ENCODE assay signal across 19 cellular contexts in genomic region chr6:167682125-167682524, GRCh38.
DNase-seq lines count a peak whose midpoint lies in the region; ATAC-seq and TF ChIP-seq lines count a peak whose summit lies in the region.
"Had no signal": no experiment of that assay in that cellular context is flagged by ENCODE, and none has a peak within 500 bp of the region (broad histone marks: within the 10 kb centered on the region; RNA-seq: fewer than 3 reads in every experiment).

No MANE protein-coding gene starts in this region.

- H3K27ac ChIP-seq in BLaER1 treated with 17β-estradiol and CSF1 and Interleukin-3, amounts not matched to agents 10 nM and 100 nM: peak overlapping the region in 3 of 11 experiments; percentile 7 to 30 (median 27); a peak in 2 of 22 replicates
- peak overlapping the region; percentile 48 to 89 (median 86) for H3K27ac ChIP-seq in body of pancreas
- H3K27ac ChIP-seq in left lung: peak overlapping the region; percentile 35 to 48
- H3K27ac ChIP-seq in skeletal muscle tissue (ENCODE audit: low read depth, low read length): peak overlapping the region; percentile 87
- H3K27ac ChIP-seq: KMS-11, RWPE1 had no signal

- 68 to 77% methylated on average over 5 to 11 of the region's 11 CpGs for WGBS in body of pancreas, 2 donors

- peaks cover 0 to 14% (median 0%) of the 10 kb centered on the region in 11 experiments; a peak in 4 of 22 replicates for H4K20me1 ChIP-seq in BLaER1 treated with 17β-estradiol and CSF1 and Interleukin-3, amounts not matched to agents 10 nM and 100 nM

- H3K9ac ChIP-seq in BLaER1 treated with 17β-estradiol and CSF1 and Interleukin-3, amounts not matched to agents 10 nM and 100 nM: no peak overlapping the region
- H3K9ac ChIP-seq in skeletal muscle tissue (ENCODE audit: low read depth in 1 of 3, low read length in 3 of 3): no peak overlapping the region
- H3K9ac ChIP-seq: KMS-11 had no signal

- peak in 1 of 3 donors; percentile 11 for TF ChIP-seq POLR2A in body of pancreas (IDR thresholded peaks at IDR 0.05)

- peak overlapping the region; percentile 64 to 98 (median 94) for H3K4me2 ChIP-seq in BLaER1 treated with 17β-estradiol and CSF1 and Interleukin-3, amounts not matched to agents 10 nM and 100 nM
- H3K4me2 ChIP-seq: KMS-11 had no signal

- TF ChIP-seq CTCF in body of pancreas (IDR thresholded peaks at IDR 0.05) (no peak), left lung (IDR thresholded peaks at IDR 0.05) (no peak)

- peaks cover 82 to 100% (median 97%) of the 10 kb centered on the region in 10 experiments for H3K4me1 ChIP-seq in BLaER1 treated with 17β-estradiol and CSF1 and Interleukin-3, amounts not matched to agents 10 nM and 100 nM
- H3K4me1 ChIP-seq in body of pancreas (peaks cover 65% of the 10 kb centered on the region), left lung (peaks cover 0 to 23% of the 10 kb centered on the region in 2 donors), skeletal muscle tissue (ENCODE audit: control insufficient read depth in 3 of 3, insufficient read depth in 3 of 3, low read length in 3 of 3) (peaks cover 16 to 42% (median 40%) of the 10 kb centered on the region in 3 donors)

- no peak overlapping the region for H3K4me3 ChIP-seq in BLaER1 treated with 17β-estradiol and CSF1 and Interleukin-3, amounts not matched to agents 10 nM and 100 nM
- H3K4me3 ChIP-seq in body of pancreas: no peak overlapping the region
- H3K4me3 ChIP-seq in left lung: no peak overlapping the region
- peak overlapping the region in 1 of 3 donors; percentile 6 for H3K4me3 ChIP-seq in skeletal muscle tissue (ENCODE audit: low read length in 3 of 3)
- H3K4me3 ChIP-seq: gastroesophageal sphincter, HAP-1, thyroid gland had no signal

- H3K36me3 ChIP-seq in BLaER1 treated with 17β-estradiol and CSF1 and Interleukin-3, amounts not matched to agents 10 nM and 100 nM: no peaks in the 10 kb centered on the region
- no peaks in the 10 kb centered on the region for H3K36me3 ChIP-seq in body of pancreas (replicated peaks in 1 of 2; ENCODE audit: insufficient read depth in 1 of 2, low read depth in 2 of 2)
- no peaks in the 10 kb centered on the region for H3K36me3 ChIP-seq in left lung
- no peaks in the 10 kb centered on the region for H3K36me3 ChIP-seq in skeletal muscle tissue (ENCODE audit: control insufficient read depth in 3 of 3, insufficient read depth in 3 of 3, low read length in 3 of 3)
- H3K36me3 ChIP-seq: gastroesophageal sphincter, thyroid gland had no signal

- peak; percentile 2 for ATAC-seq in body of pancreas
- ATAC-seq in left lung: no peak
- no peak for ATAC-seq in GM21367 (IDR thresholded peaks at IDR 0.05; ENCODE audit: unreplicated experiment)
- ATAC-seq: natural killer cell had no signal

- H3K27me3 ChIP-seq in BLaER1 treated with 17β-estradiol and CSF1 and Interleukin-3, amounts not matched to agents 10 nM and 100 nM: peaks cover 35 to 55% (median 41%) of the 10 kb centered on the region in 11 experiments
- no peaks in the 10 kb centered on the region for H3K27me3 ChIP-seq in body of pancreas
- peaks cover 11 to 31% of the 10 kb centered on the region in 2 donors for H3K27me3 ChIP-seq in left lung
- H3K27me3 ChIP-seq in skeletal muscle tissue (ENCODE audit: control insufficient read depth in 3 of 3, insufficient read depth in 3 of 3, low read length in 3 of 3): peaks cover 0 to 9% (median 5%) of the 10 kb centered on the region in 3 donors
- H3K27me3 ChIP-seq: thyroid gland had no signal

- intact Hi-C loops in body of pancreas (cut with DNase I): no loop called here
- intact Hi-C loops in left lung (cut with DNase I): no loop called here

- DNase-seq in body of pancreas (peak in 1 of 4 donors; percentile 27), left lung (peak in 1 of 2 donors; percentile 29), NCI-H1048 (lab: John Stamatoyannopoulos, UW) (no peak), AML-193 (lab: John Stamatoyannopoulos, UW) (no peak), HK-2 (ENCODE audit: unreplicated experiment) (no peak)
- DNase-seq: activated CD4-positive, alpha-beta T cell treated with anti-CD3 and anti-CD28 coated beads, Interleukin-2, amount 50 U/mL, for 48 hours; activated naive CD4-positive, alpha-beta T cell treated with Interleukin-2 at 50 U/mL for 16 hours; cortex of kidney; natural killer cell; NCI-H2081 treated with DMSO at 0.1 percent for 48 hours; NCI-H510A treated with DMSO at 0.1 percent for 48 hours; thyroid gland had no signal

- H3K9me3 ChIP-seq in BLaER1 treated with 17β-estradiol and CSF1 and Interleukin-3, amounts not matched to agents 10 nM and 100 nM (replicated peaks in 1 of 11): no peaks in the 10 kb centered on the region
- H3K9me3 ChIP-seq in body of pancreas: no peaks in the 10 kb centered on the region
- H3K9me3 ChIP-seq in left lung: no peaks in the 10 kb centered on the region
- H3K9me3 ChIP-seq in skeletal muscle tissue (ENCODE audit: control insufficient read depth in 3 of 3, low read length in 3 of 3): no peaks in the 10 kb centered on the region
- H3K9me3 ChIP-seq: gastroesophageal sphincter, thyroid gland had no signal
